Comparison of ENCODE assay signal across 1 cellular context in the genomic region with DNA sequence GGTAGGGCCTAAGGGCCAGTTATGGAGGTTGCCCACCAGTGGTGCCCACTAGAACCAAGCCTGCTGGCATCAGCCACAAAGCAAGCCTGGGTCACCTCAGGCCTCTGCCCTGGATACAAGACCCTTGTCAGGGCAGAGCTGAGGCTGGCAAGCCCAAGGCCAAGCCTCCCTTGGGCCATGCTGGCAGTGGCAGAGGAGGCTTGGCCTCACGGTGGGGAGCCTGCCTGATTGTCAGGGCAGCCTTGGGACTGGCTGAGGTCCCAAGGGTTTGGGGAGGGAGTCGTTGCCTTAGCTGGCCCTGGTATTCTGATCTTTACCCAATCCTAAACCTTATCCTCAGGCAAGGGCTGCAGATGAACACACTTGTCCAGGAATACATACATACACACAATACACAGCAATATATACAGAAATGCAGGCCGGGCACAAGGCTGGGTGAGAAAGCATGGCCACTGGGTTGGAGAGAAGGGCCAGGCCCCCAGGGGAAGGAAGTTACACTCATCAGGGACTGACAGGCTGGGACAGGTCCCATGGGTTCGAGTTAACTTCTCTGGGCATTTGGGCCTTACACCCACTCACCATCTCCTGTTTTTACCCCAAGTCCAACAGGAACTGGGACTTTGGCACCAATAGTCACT.
TF ChIP-seq lines count a peak whose summit lies in the region.

No MANE protein-coding gene starts in this region.

TF ChIP-seq in GM12878, 131 proteins besides CTCF, POLR2A, EP300 and RAD21:
- TF ChIP-seq TCF7 (IDR thresholded peaks at IDR 0.05; ENCODE audit: borderline replicate concordance) (no peak), POLR2AphosphoS5 (IDR thresholded peaks at IDR 0.05; ENCODE audit: low read length) (peak; percentile 39; the same call in 1 of the 2 replicates), ZSCAN29 (IDR thresholded peaks at IDR 0.05) (no peak), PML (IDR thresholded peaks at IDR 0.05; ENCODE audit: low read length) (0 out of 2 replicates have a peak, but pooled peaks have one; percentile 13), IRF4 (IDR thresholded peaks at IDR 0.05; ENCODE audit: low read depth, low read length) (no peak), BMI1 (IDR thresholded peaks at IDR 0.05; ENCODE audit: borderline replicate concordance) (no peak)
- TF ChIP-seq, protein P1, sequence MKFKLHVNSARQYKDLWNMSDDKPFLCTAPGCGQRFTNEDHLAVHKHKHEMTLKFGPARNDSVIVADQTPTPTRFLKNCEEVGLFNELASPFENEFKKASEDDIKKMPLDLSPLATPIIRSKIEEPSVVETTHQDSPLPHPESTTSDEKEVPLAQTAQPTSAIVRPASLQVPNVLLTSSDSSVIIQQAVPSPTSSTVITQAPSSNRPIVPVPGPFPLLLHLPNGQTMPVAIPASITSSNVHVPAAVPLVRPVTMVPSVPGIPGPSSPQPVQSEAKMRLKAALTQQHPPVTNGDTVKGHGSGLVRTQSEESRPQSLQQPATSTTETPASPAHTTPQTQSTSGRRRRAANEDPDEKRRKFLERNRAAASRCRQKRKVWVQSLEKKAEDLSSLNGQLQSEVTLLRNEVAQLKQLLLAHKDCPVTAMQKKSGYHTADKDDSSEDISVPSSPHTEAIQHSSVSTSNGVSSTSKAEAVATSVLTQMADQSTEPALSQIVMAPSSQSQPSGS (IDR thresholded peaks at IDR 0.05; ENCODE audit: low read length), result 0 out of 2 replicates have a peak, but pooled peaks have one; percentile 8
